In the genomic region with DNA sequence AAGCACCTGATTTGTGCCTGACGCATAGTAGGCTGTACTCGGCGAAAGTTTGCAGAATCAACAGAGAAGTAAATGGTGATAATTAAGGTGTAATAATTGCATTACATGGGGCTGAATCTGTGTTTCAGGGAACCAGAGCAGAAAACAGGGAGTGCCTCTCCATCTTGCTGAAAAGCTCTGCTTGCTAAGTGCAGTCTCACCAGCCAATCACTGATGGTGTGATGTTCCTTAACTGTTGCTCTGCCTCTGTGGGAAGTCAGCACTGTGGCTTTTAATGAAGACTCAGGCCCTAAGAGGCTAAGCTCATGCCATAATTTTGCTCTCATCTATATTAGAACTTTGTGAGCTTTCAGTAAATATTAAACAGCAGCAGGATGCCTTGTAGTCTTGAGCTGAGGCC, we compare ENCODE assay signal across 21 cellular contexts. TPM values are rescaled to one million over a fixed set of nuclear protein-coding genes. Genes with fewer than 3 reads are reported as not detected.
"Had no signal": no experiment of that assay in that cellular context is flagged by ENCODE, and none has a peak within 500 bp of the region (broad histone marks: within the 10 kb centered on the region; RNA-seq: fewer than 3 reads in every experiment).

No MANE protein-coding gene starts in this region.

- H3K36me3 Mint-ChIP-seq: activated CD4-positive, alpha-beta memory T cell treated with anti-CD3 and anti-CD28 coated beads for 36 hours; activated naive CD8-positive, alpha-beta T cell treated with anti-CD3 and anti-CD28 coated beads for 36 hours; mesothelial cell of epicardium; naive thymus-derived CD8-positive, alpha-beta T cell; stimulated activated naive B cell treated with anti-CD40 and anti-IgM and Interleukin-4, amounts not matched to agents 10 μg/mL and 1 μg/mL and 100 μg/mL, for 72 hours had no signal

- H3K4me3 Mint-ChIP-seq: activated B cell treated with CpG ODN at 0.5 μM for 24 hours; activated CD4-positive, alpha-beta memory T cell treated with anti-CD3 and anti-CD28 coated beads for 36 hours; activated CD4-positive, alpha-beta T cell treated with anti-CD3 and anti-CD28 coated beads for 36 hours; activated naive CD8-positive, alpha-beta T cell treated with anti-CD3 and anti-CD28 coated beads for 36 hours; mesothelial cell of epicardium; naive thymus-derived CD8-positive, alpha-beta T cell; stimulated activated naive B cell treated with anti-CD40 and anti-IgM and Interleukin-4, amounts not matched to agents 10 μg/mL and 1 μg/mL and 100 μg/mL, for 72 hours; T-helper 17 cell had no signal

- H3K27me3 ChIP-seq: testis, vagina had no signal

- H3K9me3 Mint-ChIP-seq: activated B cell treated with CpG ODN at 0.5 μM for 24 hours; activated CD4-positive, alpha-beta memory T cell treated with anti-CD3 and anti-CD28 coated beads for 36 hours; activated naive CD8-positive, alpha-beta T cell treated with anti-CD3 and anti-CD28 coated beads for 36 hours; mesothelial cell of epicardium; naive thymus-derived CD8-positive, alpha-beta T cell; stimulated activated naive B cell treated with anti-CD40 and anti-IgM and Interleukin-4, amounts not matched to agents 10 μg/mL and 1 μg/mL and 100 μg/mL, for 72 hours had no signal

- H3K4me1 Mint-ChIP-seq: mesothelial cell of epicardium had no signal

- H3K4me3 ChIP-seq: breast epithelium, left ventricle myocardium inferior, sigmoid colon, testis, vagina had no signal

- DNase-seq: activated B cell treated with CpG ODN at 0.5 μM for 24 hours; cortex of kidney; left ventricle myocardium inferior; naive thymus-derived CD8-positive, alpha-beta T cell; retina; sigmoid colon; stimulated activated CD4-positive, alpha-beta T cell treated with anti-CD3 and anti-CD28 coated beads, Interleukin-2, amount 100 ng/mL, for 48 hours; stimulated activated CD8-positive, alpha-beta memory T cell treated with anti-CD3 and anti-CD28 coated beads, Interleukin-4, amount 100 ng/mL, for 48 hours; stimulated activated naive B cell treated with anti-CD40 and anti-IgM and Interleukin-4, amounts not matched to agents 10 μg/mL and 1 μg/mL and 100 μg/mL, for 72 hours; T-helper 17 cell; testis had no signal

- ATAC-seq: naive thymus-derived CD8-positive, alpha-beta T cell; T-helper 17 cell had no signal

- H3K9me3 ChIP-seq: breast epithelium, left ventricle myocardium inferior, sigmoid colon, testis, vagina had no signal

- FAIRE-seq: astrocyte had no signal

- H3K27ac Mint-ChIP-seq: activated B cell treated with CpG ODN at 0.5 μM for 24 hours; activated CD4-positive, alpha-beta memory T cell treated with anti-CD3 and anti-CD28 coated beads for 36 hours; activated CD4-positive, alpha-beta T cell treated with anti-CD3 and anti-CD28 coated beads for 36 hours; activated naive CD8-positive, alpha-beta T cell treated with anti-CD3 and anti-CD28 coated beads for 36 hours; mesothelial cell of epicardium; naive thymus-derived CD8-positive, alpha-beta T cell; progenitor cell of endocrine pancreas; stimulated activated naive B cell treated with anti-CD40 and anti-IgM and Interleukin-4, amounts not matched to agents 10 μg/mL and 1 μg/mL and 100 μg/mL, for 72 hours; T-helper 17 cell had no signal

- H3K4me1 ChIP-seq: breast epithelium had no signal

- H3K27ac ChIP-seq: breast epithelium, left ventricle myocardium inferior, sigmoid colon, vagina had no signal

- H3K36me3 ChIP-seq: breast epithelium, left ventricle myocardium inferior, sigmoid colon, vagina had no signal

RNA-seq across cellular contexts. Expression of a gene that starts 4.4 kb away (rescaled TPM):
- total RNA-seq: fibroblast of villous mesenchyme; naive thymus-derived CD8-positive, alpha-beta T cell; osteocyte; T-helper 17 cell had no signal
- polyA plus RNA-seq: naive thymus-derived CD8-positive, alpha-beta T cell had no signal
